8 cellular contexts compared by ENCODE assay signal in the genomic region with DNA sequence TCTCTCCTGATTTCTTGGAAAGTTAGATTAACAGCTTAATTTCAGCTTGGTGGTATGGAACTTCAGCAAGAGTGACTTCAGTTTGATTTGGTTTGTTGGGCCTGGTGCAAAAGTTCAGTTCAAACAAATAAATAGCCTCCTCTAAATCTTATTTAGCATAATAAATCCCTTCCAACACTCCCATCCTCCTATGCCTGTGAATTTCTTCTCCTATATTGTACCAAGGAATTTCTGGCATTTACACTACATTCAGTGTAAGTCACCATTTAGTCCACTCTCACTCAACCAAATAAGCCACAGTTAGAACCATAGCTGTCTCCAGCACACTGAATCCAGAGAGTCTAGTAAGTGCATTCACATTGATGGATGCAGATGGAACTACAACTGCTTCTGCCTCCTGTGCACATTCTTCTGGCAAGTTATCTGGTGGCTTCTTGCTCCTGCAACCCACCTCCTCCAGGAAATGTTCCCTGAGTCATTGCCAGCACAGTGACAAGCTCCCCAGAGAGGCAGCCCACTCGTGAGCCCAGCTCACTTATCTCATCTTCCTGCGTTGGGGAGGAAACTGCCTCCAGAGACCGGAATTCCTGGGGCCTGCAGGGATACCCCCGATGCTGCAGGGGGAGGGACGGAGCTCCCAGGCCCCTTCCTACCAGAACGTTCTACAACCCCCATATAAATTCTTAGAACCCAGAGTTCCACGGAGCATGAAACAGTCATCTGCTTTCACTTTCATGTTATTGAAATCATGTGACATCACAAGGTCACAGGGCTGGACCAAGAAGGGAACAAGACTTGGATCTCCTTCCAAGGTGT.
A peak's percentile ranks its signal among the peaks of the same experiment; 100 is the strongest.
DNase-seq lines count a peak whose midpoint lies in the region; ATAC-seq, FAIRE-seq and TF ChIP-seq lines count a peak whose summit lies in the region.

No MANE protein-coding gene starts in this region.

- no peak for TF ChIP-seq RAD21 in H1 (IDR thresholded peaks at IDR 0.05 in 1 of 2, conservative IDR thresholded peaks at IDR 0.05 in 1 of 2; ENCODE audit: low read depth in 2 of 2, low read length in 2 of 2)

- H3K36me3 ChIP-seq in BJ (ENCODE audit: control insufficient read depth, insufficient read depth, low read length) = no peaks in the 10 kb centered on the region
- H3K36me3 ChIP-seq in H1 (ENCODE audit: control insufficient read depth in 2 of 4, insufficient read depth in 4 of 4, low read length in 3 of 4) = no peaks in the 10 kb centered on the region

- H3K79me2 ChIP-seq in H1 (ENCODE audit: control insufficient read depth in 1 of 2, insufficient read depth in 2 of 2, low read length in 2 of 2) = no peaks in the 10 kb centered on the region

- DNase-seq in BJ (ENCODE audit: low read depth) (no peak), GM20000 (ENCODE audit: low spot score) (peak; percentile 46), SK-MEL-5 (ENCODE audit: low read depth, low spot score) (peak; percentile 2), H1 (ENCODE audit: low read depth in 1 of 2, low spot score in 2 of 2) (peak in 1 of 2 experiments; percentile 44), skeletal muscle cell (ENCODE audit: low read depth) (no peak), NCI-H2081 (lab: John Stamatoyannopoulos, UW) (no peak)

- H3K27ac ChIP-seq in H1 (ENCODE audit: low read depth, low read length) = no peak overlapping the region

- H3K9me3 ChIP-seq in H1 (ENCODE audit: insufficient read depth in 2 of 2, low read depth in 1 of 2, low read length in 1 of 2) = no peaks in the 10 kb centered on the region

- no peak overlapping the region for H2AK5ac ChIP-seq in H1 (ENCODE audit: low read depth, low read length)

- H3K23me2 ChIP-seq in H1 (ENCODE audit: low read depth, low read length) = no peaks in the 10 kb centered on the region

- no peaks in the 10 kb centered on the region for H4K20me1 ChIP-seq in H1 (replicated peaks in 1 of 2; ENCODE audit: control insufficient read depth in 1 of 2, insufficient read depth in 2 of 2, low read length in 2 of 2)

- H4K5ac ChIP-seq in H1 (ENCODE audit: insufficient read length, low read depth, low read length) = no peak overlapping the region

- H3K56ac ChIP-seq in H1 (replicated peaks; ENCODE audit: insufficient read length, low read depth, low read length) = no peak overlapping the region

- H4K8ac ChIP-seq in H1 (ENCODE audit: extremely low read depth, insufficient read depth, low read length) = no peak overlapping the region

- POLR2A ChIA-PET in BJ (lab: Charles Lee) (no interaction called here), H1 (lab: Charles Lee; ENCODE audit: partially characterized antibody) (no interaction called here)

- H4K91ac ChIP-seq in H1 (replicated peaks; ENCODE audit: insufficient read length, low read length) = no peak overlapping the region

- TF ChIP-seq CTCF in BJ (IDR thresholded peaks at IDR 0.05; ENCODE audit: insufficient read depth, low read depth, low read length) (no peak), GM20000 (IDR thresholded peaks at IDR 0.05; ENCODE audit: extremely low read depth, missing control alignments) (no peak), H1 (IDR thresholded peaks at IDR 0.05; ENCODE audit: control extremely low read depth in 1 of 3, insufficient read depth in 1 of 3, low read depth in 1 of 3, low read length in 3 of 3) (no peak)

- in situ Hi-C loops in SK-MEL-5 (cut with HindIII; ENCODE audit: low pct_unique_long_range_greater_than_20kb, low sequenced_read_pairs) = no loop called here

- H2AFZ ChIP-seq in H1 (ENCODE audit: low read length) = no peak overlapping the region

- WGBS in H1 (ENCODE audit: extremely low coverage in 1 of 2, insufficient coverage in 1 of 2, insufficient read length in 1 of 2, insufficient replicate concordance in 2 of 2, low coverage in 1 of 2, low lambda C conversion rate in 2 of 2, missing lambda C conversion rate in 1 of 2), 2 experiments = 92% methylated on average over 4 of the region's 7 CpGs; no CpG with 5 or more reads in 1 of the 2 experiments

- H3K79me1 ChIP-seq in H1 (ENCODE audit: low read depth, low read length) = no peaks in the 10 kb centered on the region

- H3K18ac ChIP-seq in H1 (ENCODE audit: extremely low read depth, low read length) = peak overlapping the region; percentile 10; the same call in 1 of the 2 replicates

- H2BK20ac ChIP-seq in H1 (ENCODE audit: low read length) = peak overlapping the region; percentile 62; the same call in 1 of the 2 replicates

- FAIRE-seq in H1 (lab: Jason Lieb, UNC) = no peak

- H2BK5ac ChIP-seq in H1 (ENCODE audit: low read depth, low read length) = no peak overlapping the region

- no peak for ATAC-seq in GM21723 (IDR thresholded peaks at IDR 0.05; ENCODE audit: unreplicated experiment)
- ATAC-seq in HG03097 (IDR thresholded peaks at IDR 0.05; ENCODE audit: low FRiP score, unreplicated experiment) = no peak

- TF ChIP-seq EP300 in H1 (IDR thresholded peaks at IDR 0.05; ENCODE audit: borderline replicate concordance in 1 of 2, low read depth in 2 of 2, low read length in 2 of 2) = no peak

- no peak overlapping the region for H3K4ac ChIP-seq in H1 (replicated peaks; ENCODE audit: insufficient read length, low read depth, low read length)

- no peak overlapping the region for H2BK120ac ChIP-seq in H1 (replicated peaks; ENCODE audit: low read depth, low read length)

- H3K27me3 ChIP-seq in BJ (ENCODE audit: control insufficient read depth, insufficient read depth, low read length) = no peaks in the 10 kb centered on the region
- no peaks in the 10 kb centered on the region for H3K27me3 ChIP-seq in H1 (replicated peaks in 1 of 4; ENCODE audit: control insufficient read depth in 3 of 4, extremely low read depth in 1 of 4, insufficient read depth in 3 of 4, low read length in 3 of 4)

- H3K9ac ChIP-seq in H1 (replicated peaks in 1 of 4; ENCODE audit: extremely low read depth in 1 of 4, low read depth in 3 of 4, low read length in 3 of 4) = no peak overlapping the region; a peak in 1 of 7 replicates

- no peak overlapping the region for H3K14ac ChIP-seq in H1 (ENCODE audit: insufficient read length)

- TF ChIP-seq POLR2A in H1 (IDR thresholded peaks at IDR 0.05; ENCODE audit: control extremely low read depth in 1 of 2, low read depth in 2 of 2, low read length in 2 of 2) = no peak

- H3K4me3 ChIP-seq in BJ (ENCODE audit: low read depth, low read length) = peak overlapping the region; percentile 13; the same call in 1 of the 2 replicates
- H3K4me3 ChIP-seq in H1 (ENCODE audit: extremely low read depth in 1 of 4, insufficient read depth in 2 of 4, low read depth in 3 of 4, low read length in 4 of 4) = no peak overlapping the region
- peak overlapping the region; percentile 19 for H3K4me3 ChIP-seq in skeletal muscle cell (ENCODE audit: low read depth, low read length)

- CTCF ChIA-PET in BJ (lab: Yijun Ruan, JAX) (no interaction called here), H1 (lab: Charles Lee; ENCODE audit: partially characterized antibody) (interaction anchor here (0.7 to 1.2 kb wide), 3 partner anchors 22 to 276 kb away, joined by 3 read pairs; no protein-coding TSS in a partner anchor)

- no peak overlapping the region for H2BK12ac ChIP-seq in H1 (ENCODE audit: low read depth, low read length)

- no peak overlapping the region for H3K23ac ChIP-seq in H1 (ENCODE audit: insufficient read length)

- H3K4me1 ChIP-seq in H1 (replicated peaks in 1 of 4; ENCODE audit: control insufficient read depth in 3 of 4, insufficient read depth in 4 of 4, low read length in 3 of 4) = peaks cover 0 to 10% (median 10%) of the 10 kb centered on the region in 4 experiments; a peak in 5 of 7 replicates

- H3K4me2 ChIP-seq in H1 (ENCODE audit: insufficient read depth in 1 of 2, low read depth in 2 of 2, low read length in 2 of 2) = no peak overlapping the region

- H2BK15ac ChIP-seq in H1 (ENCODE audit: low read length) = no peak overlapping the region

TF ChIP-seq in H1, 55 proteins besides CTCF, POLR2A, EP300 and RAD21 (continues in another document):
- TF ChIP-seq CHD1 (IDR thresholded peaks at IDR 0.05; ENCODE audit: low read depth, low read length) (no peak), BCL11A (IDR thresholded peaks at IDR 0.05; ENCODE audit: low read depth in 2 of 2, low read length in 2 of 2) (no peak), RXRA (IDR thresholded peaks at IDR 0.05; ENCODE audit: insufficient read depth, low read depth, low read length) (no peak), CHD2 (IDR thresholded peaks at IDR 0.05; ENCODE audit: low read length) (no peak), RNF2 (IDR thresholded peaks at IDR 0.05; ENCODE audit: borderline replicate concordance, low read depth, low read length, missing control alignments, poor library complexity, severe bottlenecking) (no peak), CBX5 (IDR thresholded peaks at IDR 0.05; ENCODE audit: low read depth, low read length) (no peak), HDAC6 (IDR thresholded peaks at IDR 0.05; ENCODE audit: low read depth, low read length) (no peak), RFX5 (IDR thresholded peaks at IDR 0.05; ENCODE audit: borderline replicate concordance, low read depth, low read length) (no peak)
- TF ChIP-seq, protein P1, sequence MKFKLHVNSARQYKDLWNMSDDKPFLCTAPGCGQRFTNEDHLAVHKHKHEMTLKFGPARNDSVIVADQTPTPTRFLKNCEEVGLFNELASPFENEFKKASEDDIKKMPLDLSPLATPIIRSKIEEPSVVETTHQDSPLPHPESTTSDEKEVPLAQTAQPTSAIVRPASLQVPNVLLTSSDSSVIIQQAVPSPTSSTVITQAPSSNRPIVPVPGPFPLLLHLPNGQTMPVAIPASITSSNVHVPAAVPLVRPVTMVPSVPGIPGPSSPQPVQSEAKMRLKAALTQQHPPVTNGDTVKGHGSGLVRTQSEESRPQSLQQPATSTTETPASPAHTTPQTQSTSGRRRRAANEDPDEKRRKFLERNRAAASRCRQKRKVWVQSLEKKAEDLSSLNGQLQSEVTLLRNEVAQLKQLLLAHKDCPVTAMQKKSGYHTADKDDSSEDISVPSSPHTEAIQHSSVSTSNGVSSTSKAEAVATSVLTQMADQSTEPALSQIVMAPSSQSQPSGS (IDR thresholded peaks at IDR 0.05; ENCODE audit: low read length) = no peak

Comparison
In these comparisons a context has a peak if more than half of its experiments do, and no peak if none do; other contexts are left out.
1. DNase-seq: peak in GM20000 (single experiment) and SK-MEL-5 (single experiment); none in BJ (single experiment), skeletal muscle cell (single experiment) and NCI-H2081 (0 of 2).
2. H3K4me3 ChIP-seq: peak in BJ (single experiment) and skeletal muscle cell (single experiment); none in H1 (0 of 4).